ENCODE assay signal across 9 cellular contexts in the genomic region with DNA sequence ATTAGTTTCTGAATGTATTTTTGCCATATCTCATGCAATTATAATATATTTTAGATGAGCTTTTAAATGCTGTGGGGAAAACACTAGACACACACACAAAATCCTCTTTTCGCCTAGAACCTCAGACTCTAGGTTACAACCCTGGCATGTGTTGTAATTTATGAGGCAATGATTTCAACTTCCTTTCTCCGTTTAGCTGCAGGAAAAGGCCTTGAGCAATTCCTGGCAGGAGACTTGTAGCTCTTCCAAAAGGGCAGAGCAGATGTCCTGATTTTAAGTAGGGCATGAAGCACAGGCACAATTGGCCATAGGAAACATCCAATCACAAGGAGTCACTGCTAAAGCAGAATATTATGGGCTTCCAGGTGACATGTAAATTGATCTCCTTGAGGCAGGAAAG.
DNase-seq lines count a peak whose midpoint lies in the region; ATAC-seq and TF ChIP-seq lines count a peak whose summit lies in the region.
"Had no signal": no experiment of that assay in that cellular context is flagged by ENCODE, and none has a peak within 500 bp of the region (broad histone marks: within the 10 kb centered on the region; RNA-seq: fewer than 3 reads in every experiment).

No MANE protein-coding gene starts in this region.

- no peaks in the 10 kb centered on the region for H3K79me2 ChIP-seq in fibroblast of lung (ENCODE audit: control insufficient read depth, insufficient read depth, low read length)
- no peaks in the 10 kb centered on the region for H3K79me2 ChIP-seq in parathyroid adenoma

- no peak overlapping the region for H3K4me3 ChIP-seq in fibroblast of lung (replicated peaks in 1 of 4; ENCODE audit: control extremely low read depth in 1 of 4, insufficient read depth in 1 of 4, low read depth in 3 of 4, low read length in 4 of 4)
- no peak overlapping the region for H3K4me3 ChIP-seq in parathyroid adenoma (ENCODE audit: low read depth, low read length)

- no peaks in the 10 kb centered on the region for H3K9me3 Mint-ChIP-seq in natural killer cell
- H3K9me3 Mint-ChIP-seq in activated CD8-positive, alpha-beta memory T cell treated with anti-CD3 and anti-CD28 coated beads, Interleukin-2, amount 10 ng/mL, durations not matched to agents 7 days and 5 days (ENCODE audit: low read depth), result no peaks in the 10 kb centered on the region

- H3K4me1 ChIP-seq in fibroblast of lung (ENCODE audit: control insufficient read depth, extremely low read depth, insufficient read depth, low read length), result no peaks in the 10 kb centered on the region
- no peaks in the 10 kb centered on the region for H3K4me1 ChIP-seq in parathyroid adenoma

- H3K9ac ChIP-seq in fibroblast of lung (ENCODE audit: insufficient read depth, low read length), result no peak overlapping the region
- no peak overlapping the region for H3K9ac ChIP-seq in parathyroid adenoma

- H3K36me3 ChIP-seq in fibroblast of lung (ENCODE audit: control insufficient read depth, insufficient read depth, low read length) (no peaks in the 10 kb centered on the region), parathyroid adenoma (ENCODE audit: control insufficient read depth, insufficient read depth, low read length) (no peaks in the 10 kb centered on the region)

- H3K4me3 Mint-ChIP-seq in natural killer cell, result no peak overlapping the region
- no peak overlapping the region for H3K4me3 Mint-ChIP-seq in activated CD8-positive, alpha-beta memory T cell treated with anti-CD3 and anti-CD28 coated beads, Interleukin-2, amount 10 ng/mL, durations not matched to agents 7 days and 5 days

- CTCF ChIA-PET in activated CD8-positive, alpha-beta memory T cell treated with anti-CD3 and anti-CD28 coated beads, Interleukin-2, amount 10 ng/mL, durations not matched to agents 7 days and 5 days (lab: Charles Lee), result interaction anchor here (1.1 kb wide), 1 partner anchor 311 kb away, joined by 3 read pairs; no protein-coding TSS in a partner anchor

- no peaks in the 10 kb centered on the region for H3K36me3 Mint-ChIP-seq in natural killer cell
- no peaks in the 10 kb centered on the region for H3K36me3 Mint-ChIP-seq in activated CD8-positive, alpha-beta memory T cell treated with anti-CD3 and anti-CD28 coated beads, Interleukin-2, amount 10 ng/mL, durations not matched to agents 7 days and 5 days

- no peaks in the 10 kb centered on the region for H4K20me1 ChIP-seq in fibroblast of lung (ENCODE audit: control insufficient read depth, extremely low read depth, insufficient read depth, low read length)

- no peaks in the 10 kb centered on the region for H3K27me3 ChIP-seq in fibroblast of lung (ENCODE audit: control insufficient read depth, insufficient read depth, low read length)
- no peaks in the 10 kb centered on the region for H3K27me3 ChIP-seq in parathyroid adenoma (ENCODE audit: control insufficient read depth, insufficient read depth, low read length)

- H3K27ac ChIP-seq in fibroblast of lung (ENCODE audit: insufficient read depth, low read length), result no peak overlapping the region
- H3K27ac ChIP-seq in parathyroid adenoma, result no peak overlapping the region

- H3K4me1 Mint-ChIP-seq in natural killer cell, result no peaks in the 10 kb centered on the region
- H3K4me1 Mint-ChIP-seq in activated CD8-positive, alpha-beta memory T cell treated with anti-CD3 and anti-CD28 coated beads, Interleukin-2, amount 10 ng/mL, durations not matched to agents 7 days and 5 days, result no peaks in the 10 kb centered on the region

- no peak for TF ChIP-seq CTCF in fibroblast of lung (conservative IDR thresholded peaks at IDR 0.05 in 1 of 2, IDR thresholded peaks at IDR 0.05 in 1 of 2; ENCODE audit: low read depth in 1 of 2, low read length in 2 of 2)
- no peak for TF ChIP-seq CTCF in parathyroid adenoma (IDR thresholded peaks at IDR 0.05)
- no peak for TF ChIP-seq CTCF in natural killer cell (IDR thresholded peaks at IDR 0.05)

- H2AFZ ChIP-seq in fibroblast of lung (ENCODE audit: low read length), result no peak overlapping the region
- peak overlapping the region; percentile 57 for H2AFZ ChIP-seq in parathyroid adenoma

- H3K4me2 ChIP-seq in fibroblast of lung (ENCODE audit: extremely low read depth, insufficient read depth, low read length), result no peak overlapping the region
- no peak overlapping the region for H3K4me2 ChIP-seq in parathyroid adenoma (ENCODE audit: low read length)

- no peak overlapping the region for H3K27ac Mint-ChIP-seq in natural killer cell
- H3K27ac Mint-ChIP-seq in activated CD8-positive, alpha-beta memory T cell treated with anti-CD3 and anti-CD28 coated beads, Interleukin-2, amount 10 ng/mL, durations not matched to agents 7 days and 5 days, result no peak overlapping the region

- ATAC-seq in natural killer cell, result no peak
- no peak for ATAC-seq in activated CD8-positive, alpha-beta memory T cell treated with anti-CD3 and anti-CD28 coated beads, Interleukin-2, amount 10 ng/mL, durations not matched to agents 7 days and 5 days

- H3K27me3 Mint-ChIP-seq in natural killer cell (ENCODE audit: low read depth in 2 of 2), result peaks cover 0 to 2% of the 10 kb centered on the region in 2 donors
- peaks cover 5% of the 10 kb centered on the region for H3K27me3 Mint-ChIP-seq in activated CD8-positive, alpha-beta memory T cell treated with anti-CD3 and anti-CD28 coated beads, Interleukin-2, amount 10 ng/mL, durations not matched to agents 7 days and 5 days

- DNase-seq in EH (ENCODE audit: low read depth), result peak; percentile 86
- peak; percentile 7 for DNase-seq in NCI-H460 (ENCODE audit: extremely low read depth, low read depth)
- peak; percentile 61 to 92 for DNase-seq in fibroblast of lung (ENCODE audit: low read depth in 2 of 2)
- DNase-seq in RKO (ENCODE audit: low spot score), result no peak
- DNase-seq in middle frontal gyrus (ENCODE audit: extremely low spot score, low spot score), result no peak
- no peak for DNase-seq in natural killer cell
- no peak for DNase-seq in activated CD8-positive, alpha-beta memory T cell treated with anti-CD3 and anti-CD28 coated beads, Interleukin-2, amount 10 ng/mL, durations not matched to agents 7 days and 5 days
- DNase-seq: effector CD8-positive, alpha-beta T cell had no signal

- intact Hi-C loops in natural killer cell (cut with micrococcal nuclease), result no loop called here

- H3K9me3 ChIP-seq in fibroblast of lung (ENCODE audit: control insufficient read depth, insufficient read depth, low read depth, low read length), result no peaks in the 10 kb centered on the region
- H3K9me3 ChIP-seq in parathyroid adenoma (ENCODE audit: control insufficient read depth, low read length), result no peaks in the 10 kb centered on the region

Comparison
In these comparisons a context has a peak if more than half of its experiments do, and no peak if none do; other contexts are left out.
1. DNase-seq: peak in EH (single experiment), NCI-H460 (single experiment) and fibroblast of lung (2 of 2); none in RKO (single experiment), middle frontal gyrus (single experiment), natural killer cell (single experiment) and activated CD8-positive, alpha-beta memory T cell treated with anti-CD3 and anti-CD28 coated beads, Interleukin-2, amount 10 ng/mL, durations not matched to agents 7 days and 5 days (single experiment).